ENCODE assay signal across 24 cellular contexts in genomic region chr16:15044286-15044685, GRCh38.
"Had no signal": no experiment of that assay in that cellular context is flagged by ENCODE, and none has a peak within 500 bp of the region (broad histone marks: within the 10 kb centered on the region; RNA-seq: fewer than 3 reads in every experiment).

No MANE protein-coding gene starts in this region.

- H3K27me3 Mint-ChIP-seq: naive B cell; stimulated activated memory B cell treated with anti-CD40 and anti-IgM and Interleukin-4, amounts not matched to agents 10 μg/mL and 1 μg/mL and 100 μg/mL, for 72 hours had no signal

- DNase-seq: cortex of kidney; effector memory CD4-positive, alpha-beta T cell; gastrocnemius medialis; glutamatergic neuron; islet precursor cell; left lung; mesenchymal stem cell; midbrain; naive B cell; psoas muscle; retina; right lobe of liver; stimulated activated CD4-positive, alpha-beta T cell treated with anti-CD3 and anti-CD28 coated beads, Interleukin-4, amount 100 ng/mL, for 1 hour; stimulated activated CD8-positive, alpha-beta memory T cell treated with anti-CD3 and anti-CD28 coated beads, Interleukin-4, amount 100 ng/mL, for 48 hours; thyroid gland; upper lobe of left lung had no signal

- H2AFZ ChIP-seq: parathyroid adenoma had no signal

- H3K27me3 ChIP-seq: dorsolateral prefrontal cortex, esophagus muscularis mucosa, gastrocnemius medialis, left lung, right lobe of liver, thyroid gland, upper lobe of left lung, vagina had no signal

- H3K9ac ChIP-seq: parathyroid adenoma had no signal

- ATAC-seq: gastrocnemius medialis; left lung; psoas muscle; stimulated activated memory B cell treated with anti-CD40 and anti-IgM and Interleukin-4, amounts not matched to agents 10 μg/mL and 1 μg/mL and 100 μg/mL, for 72 hours had no signal

- H3K4me1 ChIP-seq: parathyroid adenoma had no signal

- H3K9me3 Mint-ChIP-seq: naive B cell; nephron; stimulated activated memory B cell treated with anti-CD40 and anti-IgM and Interleukin-4, amounts not matched to agents 10 μg/mL and 1 μg/mL and 100 μg/mL, for 72 hours had no signal

- H3K27ac Mint-ChIP-seq: nephron; stimulated activated memory B cell treated with anti-CD40 and anti-IgM and Interleukin-4, amounts not matched to agents 10 μg/mL and 1 μg/mL and 100 μg/mL, for 72 hours had no signal

- H3K9me3 ChIP-seq: esophagus muscularis mucosa, gastrocnemius medialis, left lung, psoas muscle, right lobe of liver, thyroid gland, upper lobe of left lung, vagina had no signal

- H3K79me2 ChIP-seq: parathyroid adenoma had no signal

- H3K27ac ChIP-seq: epithelial cell of prostate, esophagus muscularis mucosa, gastrocnemius medialis, left lung, parathyroid adenoma, psoas muscle, right lobe of liver, thyroid gland, upper lobe of left lung, vagina had no signal

- H3K4me3 Mint-ChIP-seq: naive B cell; nephron; stimulated activated memory B cell treated with anti-CD40 and anti-IgM and Interleukin-4, amounts not matched to agents 10 μg/mL and 1 μg/mL and 100 μg/mL, for 72 hours had no signal

- H3K4me1 Mint-ChIP-seq: naive B cell; stimulated activated memory B cell treated with anti-CD40 and anti-IgM and Interleukin-4, amounts not matched to agents 10 μg/mL and 1 μg/mL and 100 μg/mL, for 72 hours had no signal

- H3K4me3 ChIP-seq: dorsolateral prefrontal cortex, esophagus muscularis mucosa, gastrocnemius medialis, left lung, lung, psoas muscle, right lobe of liver, thyroid gland, upper lobe of left lung, vagina had no signal
